24 cellular contexts compared by ENCODE assay signal in the genomic region with DNA sequence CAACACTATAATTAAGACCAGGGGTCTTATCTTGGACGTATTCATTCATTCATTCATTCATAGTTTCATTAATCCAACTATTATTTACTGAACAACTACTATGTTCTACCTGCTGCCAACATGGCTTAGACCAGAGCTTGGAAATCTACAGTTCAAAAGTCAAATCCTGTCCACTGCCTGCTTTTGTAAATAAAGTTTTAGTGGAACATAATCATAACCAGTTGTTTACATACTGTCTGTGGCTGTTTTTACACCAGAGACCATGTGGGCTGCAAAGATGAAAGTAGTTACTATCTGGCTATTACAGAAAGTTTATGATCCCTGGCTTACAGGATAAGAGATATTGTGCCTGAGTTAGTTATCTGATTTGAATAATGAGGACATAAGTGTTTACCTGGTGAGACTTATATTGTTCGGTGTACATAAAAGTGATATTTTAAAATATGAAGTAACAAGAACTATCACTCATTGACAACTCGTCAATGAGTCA.
DNase-seq lines count a peak whose midpoint lies in the region; ATAC-seq lines count a peak whose summit lies in the region.
"Had no signal": no experiment of that assay in that cellular context is flagged by ENCODE, and none has a peak within 500 bp of the region (broad histone marks: within the 10 kb centered on the region; RNA-seq: fewer than 3 reads in every experiment).

No MANE protein-coding gene starts in this region.

- intact Hi-C loops in left colon (cut with DNase I, micrococcal nuclease): no loop called here

- ATAC-seq in left colon (peak; percentile 58), HG02973 (IDR thresholded peaks at IDR 0.05; ENCODE audit: unreplicated experiment) (no peak), GM21381 (IDR thresholded peaks at IDR 0.05; ENCODE audit: unreplicated experiment) (no peak), HG02970 (IDR thresholded peaks at IDR 0.05; ENCODE audit: low FRiP score, unreplicated experiment) (no peak)
- ATAC-seq: GM12878 had no signal

- peak; percentile 11 for DNase-seq in HuH-7 (ENCODE audit: low spot score)
- peak; percentile 38 to 62 for DNase-seq in NCI-H526 (lab: John Stamatoyannopoulos, UW)
- DNase-seq in OCI-M1 (lab: John Stamatoyannopoulos, UW): peak; percentile 13
- DNase-seq in left colon: no peak
- DNase-seq in stimulated activated CD8-positive, alpha-beta memory T cell treated with anti-CD3 and anti-CD28 coated beads, Interleukin-4, amount 100 ng/mL, for 48 hours: no peak
- DNase-seq: 8988T; ACHN; BE2C; C1 segment of cervical spinal cord; CD4-positive, alpha-beta memory T cell; CD4-positive, CD25-positive, alpha-beta regulatory T cell; CD8-positive, alpha-beta memory T cell; COR-L47; DMS 273 treated with DMSO at 0.1 percent for 48 hours; DMS153; DMS53; DMS79; DND-41; EL; GDM1 had no signal

Comparison
In these comparisons a context has a peak if more than half of its experiments do, and no peak if none do; other contexts are left out.
1. DNase-seq: peak in HuH-7 (single experiment), NCI-H526 (2 of 2) and OCI-M1 (single experiment); none in left colon (0 of 2) and stimulated activated CD8-positive, alpha-beta memory T cell treated with anti-CD3 and anti-CD28 coated beads, Interleukin-4, amount 100 ng/mL, for 48 hours (single experiment).